Comparison of ENCODE assay signal across 8 cellular contexts in the genomic region with DNA sequence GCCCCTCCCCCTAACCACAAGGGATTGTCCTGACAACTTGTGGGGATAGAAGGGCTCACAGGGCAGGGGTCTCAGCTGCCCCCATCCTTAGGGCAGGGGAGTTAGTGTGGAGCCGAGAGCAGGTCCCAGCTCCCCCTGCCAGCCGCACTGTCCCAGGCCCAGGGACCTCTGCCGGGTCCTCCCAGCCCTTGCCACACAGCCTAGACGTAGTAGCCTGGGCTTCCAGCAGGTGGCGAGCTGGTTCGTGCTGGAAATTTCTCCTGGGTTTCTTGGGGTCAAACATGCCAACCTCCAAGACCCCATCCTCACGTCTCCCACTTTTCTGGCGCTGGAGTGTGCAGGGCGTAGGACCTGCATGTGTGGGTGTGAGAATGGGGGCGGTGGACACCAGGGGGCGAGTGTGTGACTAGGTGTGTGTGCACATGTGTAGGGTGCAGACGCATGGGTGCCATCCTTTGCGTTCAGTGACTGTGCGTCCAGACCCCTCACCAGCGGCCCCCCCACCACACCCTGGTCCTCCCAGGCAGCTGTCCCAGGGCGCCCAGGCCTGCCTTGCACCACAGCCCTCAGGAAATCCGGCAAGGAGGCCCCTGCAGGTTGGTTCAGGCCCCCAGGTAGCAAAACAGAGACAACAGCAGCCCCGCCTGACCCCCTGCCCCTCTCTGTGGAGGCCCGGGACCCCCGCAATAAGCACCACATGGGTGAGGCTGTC. TPM values are rescaled to one million over a fixed set of nuclear protein-coding genes. Genes with fewer than 3 reads are reported as not detected.
DNase-seq lines count a peak whose midpoint lies in the region; ATAC-seq and TF ChIP-seq lines count a peak whose summit lies in the region.

No MANE protein-coding gene starts in this region.

- H3K36me3 ChIP-seq in IMR-90 (ENCODE audit: control insufficient read depth, insufficient read depth, low read length): no peaks in the 10 kb centered on the region

- no peak overlapping the region for H3K18ac ChIP-seq in IMR-90 (ENCODE audit: low read depth, low read length)

- TF ChIP-seq POLR2A in IMR-90 (IDR thresholded peaks at IDR 0.05; ENCODE audit: low read depth, low read length): no peak

- DNase-seq in Caki2 (ENCODE audit: low read depth) (peak; percentile 39), IMR-90 (peak; percentile 9), fibroblast of the aortic adventitia (ENCODE audit: low read depth) (peak; percentile 22), sciatic nerve (ENCODE audit: low spot score) (no peak), NCI-H524 treated with DMSO at 0.1 percent for 48 hours (lab: John Stamatoyannopoulos, UW) (no peak)
- peak; percentile 82 for DNase-seq in activated CD8-positive, alpha-beta memory T cell treated with anti-CD3 and anti-CD28 coated beads for 24 hours

- H3K27me3 ChIP-seq in IMR-90 (ENCODE audit: control insufficient read depth, insufficient read depth, low read length): no peaks in the 10 kb centered on the region; the same call in 1 of the 2 replicates

- dilution Hi-C loops in IMR-90 (cut with HindIII; ENCODE audit: low sequenced_read_pairs, unreplicated experiment): no loop called here

- no peak overlapping the region for H3K14ac ChIP-seq in IMR-90 (replicated peaks; ENCODE audit: low read depth, low read length)

- no peak overlapping the region for H3K4me2 ChIP-seq in IMR-90 (ENCODE audit: low read depth, low read length)

- in situ Hi-C loops in Caki2 (cut with HindIII; ENCODE audit: low pct_unique_long_range_greater_than_20kb, low sequenced_read_pairs): no loop called here
- in situ Hi-C loops in IMR-90 (cut with MboI; ENCODE audit: low sequenced_read_pairs): loop anchor here (10.0 kb wide), 1 partner anchor 223 kb away; no protein-coding TSS in a partner anchor

- H3K27ac ChIP-seq in IMR-90 (ENCODE audit: insufficient read depth, low read length): no peak overlapping the region

- no peak overlapping the region for H2BK20ac ChIP-seq in IMR-90 (ENCODE audit: low read depth, low read length)

- H4K91ac ChIP-seq in IMR-90 (ENCODE audit: insufficient read depth, low read depth, low read length): no peak overlapping the region

- WGBS in IMR-90 (ENCODE audit: extremely low coverage in 2 of 2, insufficient read length in 1 of 2), 2 experiments: 50% methylated on average over 2 of the region's 20 CpGs; no CpG with 5 or more reads in 1 of the 2 experiments

- H2AFZ ChIP-seq in IMR-90 (replicated peaks; ENCODE audit: low read length, poor library complexity): peak overlapping the region; percentile 75

- no peaks in the 10 kb centered on the region for H3K9me3 ChIP-seq in IMR-90 (ENCODE audit: control insufficient read depth, insufficient read depth, low read length)

- peak; percentile 84 for ATAC-seq in IMR-90 (ENCODE audit: low read depth)
- peak; percentile 44 for ATAC-seq in sciatic nerve
- ATAC-seq in GM18873 (IDR thresholded peaks at IDR 0.05; ENCODE audit: low FRiP score, unreplicated experiment): no peak
- ATAC-seq in GM21619 (IDR thresholded peaks at IDR 0.05; ENCODE audit: unreplicated experiment): no peak

- H3K9me1 ChIP-seq in IMR-90 (ENCODE audit: insufficient read depth, low read length): no peaks in the 10 kb centered on the region

- POLR2A ChIA-PET in IMR-90 (lab: Charles Lee; ENCODE audit: unreplicated experiment): no interaction called here

- no peak overlapping the region for H3K4ac ChIP-seq in IMR-90 (ENCODE audit: low read depth, low read length)

- no peak overlapping the region for H2BK5ac ChIP-seq in IMR-90 (ENCODE audit: low read depth, low read length, poor library complexity, severe bottlenecking)

- no peaks in the 10 kb centered on the region for H4K20me1 ChIP-seq in IMR-90 (ENCODE audit: insufficient read depth, low read length)

- intact Hi-C loops in IMR-90 (cut with micrococcal nuclease): loop anchor here (1.0 kb wide), 2 partner anchors 43 to 227 kb away; no protein-coding TSS in a partner anchor
- intact Hi-C loops in sciatic nerve (cut with DNase I): no loop called here

- H2BK120ac ChIP-seq in IMR-90 (ENCODE audit: low read depth, low read length): no peak overlapping the region

- no peaks in the 10 kb centered on the region for H3K4me1 ChIP-seq in IMR-90 (ENCODE audit: control insufficient read depth, insufficient read depth, low read length)

- no peak overlapping the region for H3K4me3 ChIP-seq in IMR-90 (ENCODE audit: insufficient read depth, low read depth, low read length)
- H3K4me3 ChIP-seq in fibroblast of the aortic adventitia (ENCODE audit: low read depth, low read length): no peak overlapping the region

- TF ChIP-seq RAD21 in IMR-90 (IDR thresholded peaks at IDR 0.05; ENCODE audit: low read length): peak; percentile 60

- H4K5ac ChIP-seq in IMR-90 (ENCODE audit: low read depth, low read length): no peak overlapping the region

- no peak overlapping the region for H3K9ac ChIP-seq in IMR-90 (ENCODE audit: low read depth, low read length)

- no peaks in the 10 kb centered on the region for H3K79me1 ChIP-seq in IMR-90 (ENCODE audit: low read depth in 1 of 2, low read length in 2 of 2)

- H4K8ac ChIP-seq in IMR-90 (ENCODE audit: low read depth in 2 of 2, low read length in 2 of 2): no peak overlapping the region

- no peak overlapping the region for H3K23ac ChIP-seq in IMR-90 (ENCODE audit: low read depth, low read length)

- TF ChIP-seq CTCF in IMR-90 (conservative IDR thresholded peaks at IDR 0.05; ENCODE audit: low read depth, low read length) (peak; percentile 63), fibroblast of the aortic adventitia (IDR thresholded peaks at IDR 0.05; ENCODE audit: insufficient read depth, low read length) (peak; percentile 85)

- CTCF ChIA-PET in IMR-90 (lab: Yijun Ruan, JAX): interaction anchor here (0.5 to 0.8 kb wide), 3 partner anchors 17 to 160 kb away, joined by 3 read pairs; no protein-coding TSS in a partner anchor

- H2AK5ac ChIP-seq in IMR-90 (ENCODE audit: low read depth, low read length): no peak overlapping the region

- BruUV-seq in IMR-90 (replicated peaks; lab: Mats Ljungman, UMichigan): no TSS peak

- peak overlapping the region; percentile 13 for H2AK9ac ChIP-seq in IMR-90 (replicated peaks; ENCODE audit: low read depth, low read length, poor library complexity)

- H2BK15ac ChIP-seq in IMR-90 (ENCODE audit: low read depth, low read length): no peak overlapping the region

- no peak overlapping the region for H3K56ac ChIP-seq in IMR-90 (ENCODE audit: extremely low read depth, insufficient read depth, low read length)

TF ChIP-seq in IMR-90, 13 proteins besides CTCF, POLR2A, EP300 and RAD21:
- TF ChIP-seq, protein P1, sequence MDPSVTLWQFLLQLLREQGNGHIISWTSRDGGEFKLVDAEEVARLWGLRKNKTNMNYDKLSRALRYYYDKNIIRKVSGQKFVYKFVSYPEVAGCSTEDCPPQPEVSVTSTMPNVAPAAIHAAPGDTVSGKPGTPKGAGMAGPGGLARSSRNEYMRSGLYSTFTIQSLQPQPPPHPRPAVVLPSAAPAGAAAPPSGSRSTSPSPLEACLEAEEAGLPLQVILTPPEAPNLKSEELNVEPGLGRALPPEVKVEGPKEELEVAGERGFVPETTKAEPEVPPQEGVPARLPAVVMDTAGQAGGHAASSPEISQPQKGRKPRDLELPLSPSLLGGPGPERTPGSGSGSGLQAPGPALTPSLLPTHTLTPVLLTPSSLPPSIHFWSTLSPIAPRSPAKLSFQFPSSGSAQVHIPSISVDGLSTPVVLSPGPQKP (IDR thresholded peaks at IDR 0.05; ENCODE audit: borderline replicate concordance, low read depth, low read length): no peak
- TF ChIP-seq CHD1 (IDR thresholded peaks at IDR 0.05; ENCODE audit: low read depth, low read length) (no peak), SMC3 (IDR thresholded peaks at IDR 0.05; ENCODE audit: low read depth, low read length) (peak; percentile 63), FOS (IDR thresholded peaks at IDR 0.05; ENCODE audit: low read depth, low read length) (no peak), MXI1 (IDR thresholded peaks at IDR 0.05; ENCODE audit: borderline replicate concordance, low read depth, low read length) (no peak), CEBPB (IDR thresholded peaks at IDR 0.05; ENCODE audit: low read depth, low read length) (no peak)

RNA-seq across cellular contexts. Expression of a gene that starts 29.5 kb away (rescaled TPM):
- 0.06 and 0.27 TPM in 2 replicates for total RNA-seq in Caki2 (2014; rRNA removed; shearing (Covaris generic); ENCODE audit: low replicate concordance)
- total RNA-seq in IMR-90 (2012; rRNA removed): under 0.01 TPM in 1 of 2 replicates, not detected in the other
- polyA plus RNA-seq in IMR-90 (2012; rRNA removed): 0.03 and 0.05 TPM in 2 replicates
- 0.07 TPM in 1 of 2 replicates, not detected in the other for polyA plus RNA-seq in IMR-90 (2012; cell fraction: cytosol; rRNA removed)
- 0.05 and 0.07 TPM in 2 replicates for polyA plus RNA-seq in IMR-90 (2012; cell fraction: nucleus; rRNA removed; ENCODE audit: low replicate concordance)
- total RNA-seq in fibroblast of the aortic adventitia (ENCODE audit: low replicate concordance): under 0.01 TPM in 1 of 2 replicates, not detected in the other
- total RNA-seq in sciatic nerve: 0.62 TPM

RNA-seq across cellular contexts. Expression of a gene that starts 41.5 kb away (rescaled TPM):
- 0.32 TPM in 1 of 2 replicates, not detected in the other for total RNA-seq in Caki2 (2014; rRNA removed; shearing (Covaris generic); ENCODE audit: low replicate concordance)
- total RNA-seq in IMR-90 (2012; rRNA removed) (0.18 and 0.56 TPM in 2 replicates), fibroblast of the aortic adventitia (ENCODE audit: low replicate concordance) (26.7 TPM in 1 of 2 replicates, not detected in the other), sciatic nerve (8.5 TPM)
- polyA plus RNA-seq in IMR-90 (2012; rRNA removed): 0.19 and 0.22 TPM in 2 replicates
- polyA plus RNA-seq in IMR-90 (2012; cell fraction: cytosol; rRNA removed): 0.04 TPM in 1 of 2 replicates, not detected in the other
- 0.42 and 0.83 TPM in 2 replicates for polyA plus RNA-seq in IMR-90 (2012; cell fraction: nucleus; rRNA removed; ENCODE audit: low replicate concordance)

Comparison
In these comparisons a context has a peak if more than half of its experiments do, and no peak if none do; other contexts are left out.
1. DNase-seq: peak in Caki2 (single experiment), IMR-90 (single experiment), activated CD8-positive, alpha-beta memory T cell treated with anti-CD3 and anti-CD28 coated beads for 24 hours (single experiment) and fibroblast of the aortic adventitia (single experiment); none in sciatic nerve (single experiment) and NCI-H524 treated with DMSO at 0.1 percent for 48 hours (single experiment).
2. ATAC-seq: peak in IMR-90 (single experiment) and sciatic nerve (single experiment); none in GM18873 (single experiment) and GM21619 (single experiment).